8 cellular contexts compared by ENCODE assay signal in the genomic region with DNA sequence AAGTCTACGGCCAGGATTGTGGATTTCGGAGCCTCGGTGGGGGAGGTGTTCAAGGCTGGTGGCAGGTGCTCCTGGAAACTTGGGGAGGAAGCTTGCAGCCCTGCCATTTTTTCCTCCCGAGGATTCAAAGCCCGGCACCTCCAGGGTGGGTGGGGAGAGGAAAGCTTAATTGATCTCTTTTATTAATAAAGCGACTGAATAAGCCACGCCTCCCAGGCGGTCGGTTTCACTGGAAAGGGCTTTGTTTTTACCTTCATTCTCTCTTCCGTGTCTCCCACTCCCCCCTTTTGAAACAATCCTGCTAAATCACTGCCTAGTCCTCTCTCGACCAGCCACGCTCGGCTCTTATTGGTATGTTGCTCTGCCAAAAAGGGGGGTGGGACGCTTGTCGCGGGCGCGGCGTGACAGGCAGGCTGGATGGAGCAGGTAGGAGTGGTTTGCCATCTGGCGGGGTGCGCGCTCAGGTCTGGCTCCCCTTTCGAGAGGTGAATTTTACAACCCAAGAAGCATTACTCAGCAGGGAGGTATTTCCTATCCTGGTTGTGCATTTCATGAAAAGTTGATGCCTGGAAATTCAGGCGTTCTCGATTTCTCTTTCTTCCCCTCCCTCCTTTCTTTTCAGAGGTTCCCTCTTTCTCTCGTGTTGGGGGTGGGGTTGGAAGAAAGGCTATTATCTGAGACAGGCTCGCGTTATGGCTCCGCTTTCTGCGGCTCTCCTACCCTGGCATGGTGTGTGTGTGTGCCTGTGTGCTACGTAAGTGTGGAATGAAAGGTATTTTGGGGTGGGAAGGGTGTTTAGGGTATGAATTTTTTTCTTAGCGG. TPM values are rescaled to one million over a fixed set of nuclear protein-coding genes. Genes with fewer than 3 reads are reported as not detected.
DNase-seq lines count a peak whose midpoint lies in the region; ATAC-seq and TF ChIP-seq lines count a peak whose summit lies in the region.

No MANE protein-coding gene starts in this region.

- peak overlapping the region; percentile 79 for H3K27ac Mint-ChIP-seq in activated naive CD4-positive, alpha-beta T cell treated with anti-CD3 and anti-CD28 coated beads, Interleukin-2, amount 50 U/mL, for 24 hours

- H3K4me1 ChIP-seq in PC-3 (ENCODE audit: insufficient read depth, low read length) = peaks cover 17% of the 10 kb centered on the region

- H3K4me3 ChIP-seq in BJ (ENCODE audit: low read depth, low read length) = peak overlapping the region; percentile 73
- peak overlapping the region; percentile 61 for H3K4me3 ChIP-seq in HL-60 (replicated peaks; ENCODE audit: insufficient read depth, low read length)
- peak overlapping the region; percentile 95 for H3K4me3 ChIP-seq in PC-3 (ENCODE audit: low read length)

- intact Hi-C loops in PC-3 (cut with micrococcal nuclease) = loop anchor here (2.0 to 10.0 kb wide), 4 partner anchors 43 to 449 kb away; a partner anchor contains a TSS
- intact Hi-C loops in left cardiac atrium (cut with DNase I) = loop anchor here in 1 of 2 donors (2.0 to 10.0 kb wide), 3 partner anchors 77 to 279 kb away; no protein-coding TSS in a partner anchor
- intact Hi-C loops in posterior cingulate gyrus (cut with DNase I) = no loop called here

- TF ChIP-seq CTCF in BJ (IDR thresholded peaks at IDR 0.05; ENCODE audit: insufficient read depth, low read depth, low read length) (no peak), HL-60 (IDR thresholded peaks at IDR 0.05; ENCODE audit: insufficient read depth, low read length) (no peak), PC-3 (conservative IDR thresholded peaks at IDR 0.05; ENCODE audit: low read depth, low read length) (0 out of 2 replicates have a peak, but pooled peaks have one; percentile 4)

- H3F3A ChIP-seq in PC-3 (ENCODE audit: low read length, unreplicated experiment) = no peaks in the 10 kb centered on the region

- H3K36me3 ChIP-seq in BJ (ENCODE audit: control insufficient read depth, insufficient read depth, low read length) = no peaks in the 10 kb centered on the region
- no peaks in the 10 kb centered on the region for H3K36me3 ChIP-seq in PC-3 (ENCODE audit: low read depth, low read length)

- no peaks in the 10 kb centered on the region for H3K9me2 ChIP-seq in PC-3 (replicated peaks; ENCODE audit: low read length)

- H4K20me1 ChIP-seq in PC-3 (ENCODE audit: low read length) = no peaks in the 10 kb centered on the region

- DNase-seq in BJ (ENCODE audit: low read depth) = no peak
- no peak for DNase-seq in HL-60 (ENCODE audit: low read depth in 1 of 2, low spot score in 1 of 2)
- peak; percentile 86 for DNase-seq in PC-3
- peak; percentile 44 for DNase-seq in left cardiac atrium
- peak; percentile 34 to 88 (median 44) for DNase-seq in posterior cingulate gyrus
- no peak for DNase-seq in SKM-1 (lab: John Stamatoyannopoulos, UW; ENCODE audit: unreplicated experiment)

- peak overlapping the region; percentile 75 for H2AFZ ChIP-seq in PC-3 (ENCODE audit: low read length)

- no peaks in the 10 kb centered on the region for H3K36me3 Mint-ChIP-seq in activated naive CD4-positive, alpha-beta T cell treated with anti-CD3 and anti-CD28 coated beads, Interleukin-2, amount 50 U/mL, for 24 hours

- peaks cover 58% of the 10 kb centered on the region for H3K79me2 ChIP-seq in PC-3 (ENCODE audit: low read length)

- POLR2A ChIA-PET in BJ (lab: Charles Lee) = no interaction called here
- POLR2A ChIA-PET in PC-3 (lab: Charles Lee; ENCODE audit: unreplicated experiment) = interaction anchor here (0.6 kb wide), 1 partner anchor 418 kb away, joined by 3 read pairs; no protein-coding TSS in a partner anchor

- peak overlapping the region; percentile 97 for H3K4me2 ChIP-seq in PC-3 (ENCODE audit: low read length)

- H3K4me3 Mint-ChIP-seq in activated naive CD4-positive, alpha-beta T cell treated with anti-CD3 and anti-CD28 coated beads, Interleukin-2, amount 50 U/mL, for 24 hours = peak overlapping the region; percentile 95

- no peaks in the 10 kb centered on the region for H3K9me3 ChIP-seq in PC-3 (ENCODE audit: low read length)

- H3K27me3 Mint-ChIP-seq in activated naive CD4-positive, alpha-beta T cell treated with anti-CD3 and anti-CD28 coated beads, Interleukin-2, amount 50 U/mL, for 24 hours = peaks cover 2% of the 10 kb centered on the region

- peak overlapping the region; percentile 67 for H3K9ac ChIP-seq in PC-3 (ENCODE audit: low read length)

- no peaks in the 10 kb centered on the region for H3K9me3 Mint-ChIP-seq in activated naive CD4-positive, alpha-beta T cell treated with anti-CD3 and anti-CD28 coated beads, Interleukin-2, amount 50 U/mL, for 24 hours

- TSS peak; percentile 89 for BruUV-seq in PC-3 (replicated peaks; lab: Mats Ljungman, UMichigan)

- peaks cover 25% of the 10 kb centered on the region for H3K4me1 Mint-ChIP-seq in activated naive CD4-positive, alpha-beta T cell treated with anti-CD3 and anti-CD28 coated beads, Interleukin-2, amount 50 U/mL, for 24 hours

- H3K27ac ChIP-seq in HL-60 (replicated peaks) = no peak overlapping the region
- peak overlapping the region; percentile 71 for H3K27ac ChIP-seq in PC-3 (ENCODE audit: low read length)

- CTCF ChIA-PET in BJ (lab: Yijun Ruan, JAX) (interaction anchor here (0.6 to 3.0 kb wide), 8 partner anchors 9 to 276 kb away, joined by 3 to 11 read pairs (median 3); no protein-coding TSS in a partner anchor), PC-3 (lab: Charles Lee) (interaction anchor here (0.6 to 1.6 kb wide), 3 partner anchors 76 to 402 kb away, joined by 4 to 11 read pairs (median 5); no protein-coding TSS in a partner anchor)

- H3K27me3 ChIP-seq in BJ (ENCODE audit: control insufficient read depth, insufficient read depth, low read length) = peaks cover 1% of the 10 kb centered on the region; the same call in 1 of the 2 replicates
- peaks cover 49% of the 10 kb centered on the region for H3K27me3 ChIP-seq in HL-60 (ENCODE audit: insufficient read depth, poor library complexity, severe bottlenecking)
- no peaks in the 10 kb centered on the region for H3K27me3 ChIP-seq in PC-3 (ENCODE audit: low read length)

- ATAC-seq in PC-3 (peak; percentile 53), left cardiac atrium (peak in 1 of 2 donors; percentile 7), GM21360 (IDR thresholded peaks at IDR 0.05; ENCODE audit: unreplicated experiment) (no peak)

RNA-seq across cellular contexts. Expression of a gene that starts 1.4 kb away (rescaled TPM):
- 10.8 and 14.1 TPM in 2 replicates for polyA plus RNA-seq in BJ (2011; rRNA removed)
- polyA minus RNA-seq in BJ (2011; rRNA and poly(A)+ RNA removed) = 12.2 and 15.0 TPM in 2 replicates
- total RNA-seq in PC-3 (2014; rRNA removed) (100 and 105 TPM in 2 replicates), left cardiac atrium (10 to 100 TPM; 64.9 to 98.2 TPM)

Comparison
In these comparisons a context has a peak if more than half of its experiments do, and no peak if none do; other contexts are left out.
1. DNase-seq: peak in PC-3 (single experiment), left cardiac atrium (single experiment) and posterior cingulate gyrus (10 of 10); none in BJ (single experiment), HL-60 (0 of 2) and SKM-1 (single experiment).
2. Peak in every context shown above with its lines, with median percentiles within 50 percentile points of each other: H3K4me3 ChIP-seq.